Comparison of ENCODE assay signal across 31 cellular contexts in the genomic region with DNA sequence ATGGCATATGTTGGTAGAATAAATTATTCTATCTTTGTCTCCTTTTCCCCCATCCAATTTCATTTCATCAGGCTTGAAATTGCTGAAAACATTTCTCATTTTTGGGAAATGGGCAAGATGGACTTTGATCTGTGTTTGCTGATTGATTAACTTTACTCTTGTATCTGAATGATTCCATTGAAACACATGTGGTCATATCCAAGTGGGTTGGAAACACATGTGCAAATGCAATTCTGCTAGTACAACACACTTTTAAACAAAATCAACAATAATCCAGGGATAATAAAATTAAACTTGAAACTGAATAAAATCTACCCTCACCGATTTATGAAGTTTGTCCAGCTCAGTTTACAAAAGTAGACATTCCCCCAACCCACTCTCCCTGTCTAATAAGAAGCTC.
DNase-seq lines count a peak whose midpoint lies in the region; ATAC-seq, FAIRE-seq and TF ChIP-seq lines count a peak whose summit lies in the region.
"Had no signal": no experiment of that assay in that cellular context is flagged by ENCODE, and none has a peak within 500 bp of the region (broad histone marks: within the 10 kb centered on the region; RNA-seq: fewer than 3 reads in every experiment).

No MANE protein-coding gene starts in this region.

- no peak overlapping the region for H3K9ac ChIP-seq in HepG2 (ENCODE audit: insufficient read depth, low read depth, low read length)
- H3K9ac ChIP-seq in liver (ENCODE audit: low read depth in 1 of 2, low read length in 2 of 2) = no peak overlapping the region
- H3K9ac ChIP-seq: BLaER1; BLaER1 treated with 17β-estradiol and CSF1 and Interleukin-3, amounts not matched to agents 10 nM and 100 nM had no signal

- H3K4me1 ChIP-seq in HepG2 (ENCODE audit: insufficient read depth, low read length) (no peaks in the 10 kb centered on the region), liver (ENCODE audit: control insufficient read depth in 4 of 4, insufficient read depth in 4 of 4, low read length in 3 of 4) (no peaks in the 10 kb centered on the region)
- H3K4me1 ChIP-seq: A549, BE2C, Caco-2 had no signal

- H3K27ac ChIP-seq in HepG2 (ENCODE audit: extremely low read length, insufficient read depth, low read length) = no peak overlapping the region
- no peak overlapping the region for H3K27ac ChIP-seq in liver (ENCODE audit: low read depth in 1 of 2, low read length in 2 of 2)
- H3K27ac ChIP-seq: 22Rv1; A549; BLaER1; BLaER1 treated with 17β-estradiol and CSF1 and Interleukin-3, amounts not matched to agents 10 nM and 100 nM; C4-2B had no signal

- 14% methylated on average over 1 of the region's 1 CpG for WGBS in HepG2 (ENCODE audit: low lambda C conversion rate)
- 85% methylated on average over 1 of the region's 1 CpG for WGBS in liver

- H3K4me3 ChIP-seq in HepG2 (replicated peaks in 1 of 3; ENCODE audit: insufficient read depth in 1 of 3, low read depth in 2 of 3, low read length in 3 of 3) (no peak overlapping the region), liver (ENCODE audit: low read depth in 1 of 3, low read length in 3 of 3) (no peak overlapping the region)
- H3K4me3 ChIP-seq: A549; BLaER1; BLaER1 treated with 17β-estradiol and CSF1 and Interleukin-3, amounts not matched to agents 10 nM and 100 nM had no signal

- FAIRE-seq in HepG2 (lab: Jason Lieb, UNC) = no peak
- FAIRE-seq: A204.1, A549, D721Med had no signal

- no peaks in the 10 kb centered on the region for H3K79me2 ChIP-seq in HepG2 (ENCODE audit: insufficient read depth, low read length)

- TF ChIP-seq POLR2A in HepG2 (IDR thresholded peaks at IDR 0.05; ENCODE audit: insufficient read depth in 1 of 2, low read depth in 2 of 2, low read length in 2 of 2) = no peak

- BruUV-seq in HepG2 (replicated peaks; lab: Mats Ljungman, UMichigan) = no TSS peak

- in situ Hi-C loops in HepG2 (cut with HindIII; ENCODE audit: extremely low pct_ligation_motif_present, low pct_unique_long_range_greater_than_20kb) = no loop called here

- H3K9me3 ChIP-seq in HepG2 (ENCODE audit: low read length) = no peaks in the 10 kb centered on the region
- H3K9me3 ChIP-seq in liver (ENCODE audit: control insufficient read depth in 4 of 4, low read length in 3 of 4) = no peaks in the 10 kb centered on the region
- H3K9me3 ChIP-seq: A549; BE2C; BLaER1; BLaER1 treated with 17β-estradiol and CSF1 and Interleukin-3, amounts not matched to agents 10 nM and 100 nM; Caco-2 had no signal

- H4K20me1 ChIP-seq in HepG2 (ENCODE audit: insufficient read depth, low read length) = no peaks in the 10 kb centered on the region
- H4K20me1 ChIP-seq: BLaER1; BLaER1 treated with 17β-estradiol and CSF1 and Interleukin-3, amounts not matched to agents 10 nM and 100 nM had no signal

- intact Hi-C loops in HepG2 (cut with micrococcal nuclease; ENCODE audit: unreplicated experiment) = no loop called here

- no peak for TF ChIP-seq CTCF in HepG2 (CRISPR knock-in tag; IDR thresholded peaks at IDR 0.05)
- no peak for TF ChIP-seq CTCF in liver (IDR thresholded peaks at IDR 0.05; ENCODE audit: low read depth, low read length, missing input control)

- no peak for TF ChIP-seq EP300 in HepG2 (IDR thresholded peaks at IDR 0.05; ENCODE audit: low read depth in 2 of 2, low read length in 2 of 2)
- no peak for TF ChIP-seq EP300 in HepG2 (CRISPR knock-in tag; IDR thresholded peaks at IDR 0.05; ENCODE audit: borderline replicate concordance)

- no peak overlapping the region for H3K4me2 ChIP-seq in HepG2 (ENCODE audit: low read depth, low read length)
- H3K4me2 ChIP-seq: A549; BLaER1; BLaER1 treated with 17β-estradiol and CSF1 and Interleukin-3, amounts not matched to agents 10 nM and 100 nM had no signal

- POLR2A ChIA-PET in HepG2 (lab: Yijun Ruan, JAX) = no interaction called here

- H3K27me3 ChIP-seq in HepG2 (ENCODE audit: control insufficient read depth in 1 of 2, insufficient read depth in 2 of 2, low read length in 2 of 2) (no peaks in the 10 kb centered on the region), liver (ENCODE audit: control insufficient read depth in 4 of 4, insufficient read depth in 4 of 4, low read length in 3 of 4) (no peaks in the 10 kb centered on the region)
- H3K27me3 ChIP-seq: BE2C; BLaER1; BLaER1 treated with 17β-estradiol and CSF1 and Interleukin-3, amounts not matched to agents 10 nM and 100 nM had no signal

- H2AFZ ChIP-seq in HepG2 (ENCODE audit: low read length) = no peak overlapping the region

- no peaks in the 10 kb centered on the region for H3K36me3 ChIP-seq in HepG2 (replicated peaks in 1 of 2; ENCODE audit: control insufficient read depth in 1 of 2, insufficient read depth in 2 of 2, low read length in 2 of 2)
- H3K36me3 ChIP-seq in liver (ENCODE audit: control insufficient read depth in 4 of 4, insufficient read depth in 3 of 4, low read depth in 1 of 4, low read length in 3 of 4) = no peaks in the 10 kb centered on the region
- H3K36me3 ChIP-seq: BE2C; BLaER1; BLaER1 treated with 17β-estradiol and CSF1 and Interleukin-3, amounts not matched to agents 10 nM and 100 nM had no signal

- ATAC-seq in HepG2 (no peak), HG02840 (IDR thresholded peaks at IDR 0.05; ENCODE audit: low FRiP score, unreplicated experiment) (no peak), GM21786 (IDR thresholded peaks at IDR 0.05; ENCODE audit: unreplicated experiment) (no peak)
- ATAC-seq: A549; CD8-positive, alpha-beta T cell had no signal

- CTCF ChIA-PET in HepG2 (lab: Yijun Ruan, JAX; ENCODE audit: low intra/inter-chr PET ratio, low total read pairs) = no interaction called here

- TF ChIP-seq RAD21 in HepG2 (CRISPR knock-in tag; IDR thresholded peaks at IDR 0.05) (no peak), liver (IDR thresholded peaks at IDR 0.05) (no peak)

- DNase-seq in HepG2 (ENCODE audit: low spot score) = no peak
- DNase-seq: 8988T; ACHN; AML-193; BE2C; C1 segment of cervical spinal cord; Caco-2; Calu3; CD4-positive, alpha-beta memory T cell; CD4-positive, alpha-beta T cell; CD4-positive, CD25-positive, alpha-beta regulatory T cell; CD8-positive, alpha-beta memory T cell; CD8-positive, alpha-beta T cell; COR-L47; DMS 273 treated with DMSO at 0.1 percent for 48 hours; DMS153; DMS53; DMS79; DMS79 treated with DMSO at 0.1 percent for 48 hours; DND-41; EL had no signal

TF ChIP-seq in HepG2, 621 proteins besides CTCF, POLR2A, EP300 and RAD21:
- TF ChIP-seq MAFF (IDR thresholded peaks at IDR 0.05; ENCODE audit: low read depth, low read length) = no peak
- TF ChIP-seq MNT (IDR thresholded peaks at IDR 0.05) = peak; percentile 96

TF ChIP-seq in liver, 16 proteins besides CTCF, POLR2A, EP300 and RAD21:
- TF ChIP-seq ZBTB33 (IDR thresholded peaks at IDR 0.05) (no peak), SP1 (IDR thresholded peaks at IDR 0.05) (no peak), FOXA2 (IDR thresholded peaks at IDR 0.05) (no peak), GABPA (IDR thresholded peaks at IDR 0.05 in 1 of 2, conservative IDR thresholded peaks at IDR 0.05 in 1 of 2) (no peak), JUND (IDR thresholded peaks at IDR 0.05) (no peak), RXRA (IDR thresholded peaks at IDR 0.05) (no peak), HNF4A (conservative IDR thresholded peaks at IDR 0.05) (peak; percentile 42 to 63)
- TF ChIP-seq, protein P1, sequence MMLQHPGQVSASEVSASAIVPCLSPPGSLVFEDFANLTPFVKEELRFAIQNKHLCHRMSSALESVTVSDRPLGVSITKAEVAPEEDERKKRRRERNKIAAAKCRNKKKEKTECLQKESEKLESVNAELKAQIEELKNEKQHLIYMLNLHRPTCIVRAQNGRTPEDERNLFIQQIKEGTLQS (IDR thresholded peaks at IDR 0.05) = no peak
